23 cellular contexts compared by ENCODE assay signal in genomic region chr15:71124937-71125755, GRCh38. TPM values are rescaled to one million over a fixed set of nuclear protein-coding genes. Genes with fewer than 3 reads are reported as not detected.
DNase-seq lines count a peak whose midpoint lies in the region; ATAC-seq, FAIRE-seq and TF ChIP-seq lines count a peak whose summit lies in the region.
"Had no signal": no experiment of that assay in that cellular context is flagged by ENCODE, and none has a peak within 500 bp of the region (broad histone marks: within the 10 kb centered on the region; RNA-seq: fewer than 3 reads in every experiment).

No MANE protein-coding gene starts in this region.

- H3K27me3 Mint-ChIP-seq in endothelial cell (ENCODE audit: unreplicated experiment), result peaks cover 2% of the 10 kb centered on the region

- H3K4me1 ChIP-seq in A549 (peaks cover 36% of the 10 kb centered on the region), kidney (ENCODE audit: control insufficient read depth in 1 of 2, insufficient read depth in 1 of 2, low read depth in 1 of 2, low read length in 2 of 2) (peaks cover 5 to 6% of the 10 kb centered on the region in 2 donors), sigmoid colon (peaks cover 0 to 14% (median 12%) of the 10 kb centered on the region in 4 donors)

- TF ChIP-seq CTCF in A549 (IDR thresholded peaks at IDR 0.05), result no peak
- TF ChIP-seq CTCF in kidney (IDR thresholded peaks at IDR 0.05; ENCODE audit: borderline replicate concordance, extremely low read depth, insufficient read depth), result no peak
- no peak for TF ChIP-seq CTCF in sigmoid colon (IDR thresholded peaks at IDR 0.05)
- no peak for TF ChIP-seq CTCF in endothelial cell (IDR thresholded peaks at IDR 0.05; ENCODE audit: unreplicated experiment)

- DNase-seq in A549 (ENCODE audit: low read depth in 1 of 2, low spot score in 1 of 2) (no peak), dermis blood vessel endothelial cell (peak; percentile 12), kidney (no peak), sigmoid colon (no peak), GM19240 (ENCODE audit: insufficient read length, low spot score) (no peak), H4 (ENCODE audit: low spot score) (no peak), endothelial cell (ENCODE audit: low spot score) (no peak)
- DNase-seq: activated CD4-positive, CD25-positive, alpha-beta regulatory T cell; activated CD8-positive, alpha-beta T cell treated with anti-CD3 and anti-CD28 coated beads for 36 hours; activated naive CD8-positive, alpha-beta T cell treated with anti-CD3 and anti-CD28 coated beads, Interleukin-2, amount 10 ng/mL, durations not matched to agents 7 days and 5 days; effector CD4-positive, alpha-beta T cell; GDM1; Kasumi-1; kidney glomerular epithelial cell; NCI-H1105; NCI-H526 treated with DMSO at 0.1 percent for 48 hours; OCI-M1; stimulated activated CD4-positive, alpha-beta T cell treated with anti-CD3 and anti-CD28 coated beads, Interleukin-4, amount 100 ng/mL, for 1 hour; substantia nigra had no signal

- no peak overlapping the region for H3K4me2 ChIP-seq in A549

- H3K27ac ChIP-seq in A549 (peak overlapping the region in 1 of 2 experiments; percentile 19; a peak in 3 of 6 replicates), kidney (ENCODE audit: low read depth in 2 of 2, low read length in 2 of 2) (peak overlapping the region; percentile 19 to 30), sigmoid colon (peak overlapping the region in 3 of 4 donors; percentile 6 to 43 (median 30))
- H3K27ac ChIP-seq: C4-2B had no signal

- H3K9ac ChIP-seq in kidney (ENCODE audit: low read length in 2 of 2), result no peak overlapping the region

- no peaks in the 10 kb centered on the region for H3K4me1 Mint-ChIP-seq in endothelial cell (ENCODE audit: unreplicated experiment)
- H3K4me1 Mint-ChIP-seq: activated naive CD8-positive, alpha-beta T cell treated with anti-CD3 and anti-CD28 coated beads, Interleukin-2, amount 10 ng/mL, durations not matched to agents 7 days and 5 days had no signal

- peaks cover 4% of the 10 kb centered on the region; the same call in 2 of the 3 replicates for H3K9me3 ChIP-seq in A549
- H3K9me3 ChIP-seq in kidney (ENCODE audit: control insufficient read depth in 1 of 2, low read length in 2 of 2), result no peaks in the 10 kb centered on the region
- no peaks in the 10 kb centered on the region for H3K9me3 ChIP-seq in sigmoid colon

- peak; percentile 43 for FAIRE-seq in A549 (lab: Jason Lieb, UNC)
- FAIRE-seq in kidney (lab: Jason Lieb, UNC), result no peak
- FAIRE-seq: A204.1 had no signal

- H3K27ac Mint-ChIP-seq in endothelial cell (ENCODE audit: unreplicated experiment), result no peak overlapping the region
- H3K27ac Mint-ChIP-seq: activated CD8-positive, alpha-beta T cell treated with anti-CD3 and anti-CD28 coated beads for 36 hours; activated naive CD8-positive, alpha-beta T cell treated with anti-CD3 and anti-CD28 coated beads, Interleukin-2, amount 10 ng/mL, durations not matched to agents 7 days and 5 days; activated T-helper 1 cell treated with anti-CD3 and anti-CD28 coated beads, Interleukin-12 subunit alpha, Interleukin-12 subunit beta, Interleukin-2, Interleukin-4 antibody, amounts not matched to agents 30 ng/mL and 10 ng/mL and 1 ng/mL, durations not matched to agents 14 hours and 24 hours and 36 hours had no signal

- TF ChIP-seq EP300 in A549 (IDR thresholded peaks at IDR 0.05) (no peak), sigmoid colon (IDR thresholded peaks at IDR 0.05) (no peak)

- no peaks in the 10 kb centered on the region for H3K36me3 ChIP-seq in kidney (ENCODE audit: control insufficient read depth in 1 of 2, insufficient read depth in 2 of 2, low read length in 2 of 2)
- no peaks in the 10 kb centered on the region for H3K36me3 ChIP-seq in sigmoid colon

- no peak for TF ChIP-seq RAD21 in A549 (conservative IDR thresholded peaks at IDR 0.05 in 1 of 2, IDR thresholded peaks at IDR 0.05 in 1 of 2)

- POLR2A ChIA-PET in A549 (lab: Yijun Ruan, JAX), result interaction anchor here (0.6 kb wide), 1 partner anchor 119 kb away, joined by 3 read pairs; no protein-coding TSS in a partner anchor

- no peaks in the 10 kb centered on the region for H3K36me3 Mint-ChIP-seq in endothelial cell (ENCODE audit: low read depth, unreplicated experiment)
- H3K36me3 Mint-ChIP-seq: activated naive CD8-positive, alpha-beta T cell treated with anti-CD3 and anti-CD28 coated beads, Interleukin-2, amount 10 ng/mL, durations not matched to agents 7 days and 5 days had no signal

- no peaks in the 10 kb centered on the region for H3K27me3 ChIP-seq in sigmoid colon

- H3K4me3 ChIP-seq in A549 (no peak overlapping the region), kidney (ENCODE audit: low read length in 2 of 2) (no peak overlapping the region), sigmoid colon (no peak overlapping the region)

- 93% methylated on average over 8 of the region's 8 CpGs for WGBS in A549 (ENCODE audit: missing lambda C conversion rate)
- WGBS in sigmoid colon, 2 donors, result 42 to 58% methylated on average over 8 of the region's 8 CpGs

- H3K9me3 Mint-ChIP-seq in endothelial cell (ENCODE audit: unreplicated experiment), result no peaks in the 10 kb centered on the region
- H3K9me3 Mint-ChIP-seq: activated CD8-positive, alpha-beta T cell treated with anti-CD3 and anti-CD28 coated beads for 36 hours; activated naive CD8-positive, alpha-beta T cell treated with anti-CD3 and anti-CD28 coated beads, Interleukin-2, amount 10 ng/mL, durations not matched to agents 7 days and 5 days; activated T-helper 1 cell treated with anti-CD3 and anti-CD28 coated beads, Interleukin-12 subunit alpha, Interleukin-12 subunit beta, Interleukin-2, Interleukin-4 antibody, amounts not matched to agents 30 ng/mL and 10 ng/mL and 1 ng/mL, durations not matched to agents 14 hours and 24 hours and 36 hours had no signal

- TF ChIP-seq POLR2A in A549 (IDR thresholded peaks at IDR 0.05; ENCODE audit: low read length) (no peak), sigmoid colon (IDR thresholded peaks at IDR 0.05) (no peak)

- no peak overlapping the region for H3K4me3 Mint-ChIP-seq in endothelial cell (ENCODE audit: unreplicated experiment)
- H3K4me3 Mint-ChIP-seq: activated CD8-positive, alpha-beta T cell treated with anti-CD3 and anti-CD28 coated beads for 36 hours; activated naive CD8-positive, alpha-beta T cell treated with anti-CD3 and anti-CD28 coated beads, Interleukin-2, amount 10 ng/mL, durations not matched to agents 7 days and 5 days; activated T-helper 1 cell treated with anti-CD3 and anti-CD28 coated beads, Interleukin-12 subunit alpha, Interleukin-12 subunit beta, Interleukin-2, Interleukin-4 antibody, amounts not matched to agents 30 ng/mL and 10 ng/mL and 1 ng/mL, durations not matched to agents 14 hours and 24 hours and 36 hours had no signal

- CTCF ChIA-PET in A549 (lab: Yijun Ruan, JAX), result interaction anchor here (0.6 to 2.8 kb wide), 3 partner anchors 9 to 287 kb away, joined by 3 to 23 read pairs (median 3); partner anchors contain the start of gene THSD4

- ATAC-seq in A549, result no peak
- ATAC-seq in GM18870 (IDR thresholded peaks at IDR 0.05; ENCODE audit: unreplicated experiment), result no peak
- ATAC-seq: activated CD8-positive, alpha-beta T cell treated with anti-CD3 and anti-CD28 coated beads for 36 hours had no signal

- intact Hi-C loops in kidney (cut with DNase I), result no loop called here
- intact Hi-C loops in sigmoid colon (cut with DNase I), result no loop called here

TF ChIP-seq in A549, 52 proteins besides CTCF, POLR2A, EP300 and RAD21:
- TF ChIP-seq TFCP2L1 (CRISPR knock-in tag; IDR thresholded peaks at IDR 0.05) (no peak), HOXB5 (CRISPR knock-in tag; IDR thresholded peaks at IDR 0.05) (no peak), HOXA7 (CRISPR knock-in tag; IDR thresholded peaks at IDR 0.05) (no peak), CEBPB (IDR thresholded peaks at IDR 0.05) (no peak)

RNA-seq across cellular contexts. Expression of gene THSD4, which starts 9.9 kb away (rescaled TPM):
- polyA plus RNA-seq in A549 (2011; rRNA removed) (40.7 and 47.4 TPM in 2 replicates), A549 (2017; fragmentation: RNase III; extraction: RNeasy Plus Mini Kit Qiagen cat#74134 plus additional on column Dnase treatment) (14.6 to 15.8 TPM (median 15.3 TPM) in 3 replicates), kidney (ENCODE audit: insufficient read depth, low read depth, low replicate concordance) (9.4 TPM), sigmoid colon (1 to 10 TPM; 2.4 to 7.8 (median 5.1) TPM)
- polyA plus RNA-seq in A549 (2012; cell fraction: cytosol; rRNA removed), result 11.8 and 13.5 TPM in 2 replicates
- polyA plus RNA-seq in A549 (2012; cell fraction: nucleus; rRNA removed), result 29.7 and 30.3 TPM in 2 replicates
- polyA minus RNA-seq in A549 (2011; rRNA and poly(A)+ RNA removed), result 79.8 and 103 TPM in 2 replicates
- total RNA-seq in dermis blood vessel endothelial cell (34.2 and 38.4 TPM in 2 replicates), kidney (36.3 TPM), sigmoid colon (1 to 10 TPM; 1.4 to 2.2 (median 2.0) TPM), endothelial cell (ENCODE audit: unreplicated experiment) (0.92 TPM)
- 0.58 and 1.2 TPM in 2 replicates for total RNA-seq in H4 (2014; rRNA removed; shearing (Covaris generic))
- total RNA-seq: activated CD8-positive, alpha-beta T cell treated with anti-CD3 and anti-CD28 coated beads for 36 hours; activated naive CD8-positive, alpha-beta T cell treated with anti-CD3 and anti-CD28 coated beads, Interleukin-2, amount 10 ng/mL, durations not matched to agents 7 days and 5 days; activated T-helper 1 cell treated with anti-CD3 and anti-CD28 coated beads, Interleukin-12 subunit alpha, Interleukin-12 subunit beta, Interleukin-2, Interleukin-4 antibody, amounts not matched to agents 30 ng/mL and 10 ng/mL and 1 ng/mL, durations not matched to agents 14 hours and 24 hours and 36 hours had no signal

Comparison
In these comparisons a context has a peak if more than half of its experiments do, and no peak if none do; other contexts are left out.
1. RNA of gene THSD4, which starts 9.9 kb away (total RNA-seq): 36.3 TPM in kidney (single experiment) and 34.2 to 38.4 TPM in dermis blood vessel endothelial cell; 1.4 to 2.2 TPM in sigmoid colon, 0.58 to 1.2 TPM in H4 and 0.92 TPM in endothelial cell (single experiment); every median in the first group is over 10 times any median in the second.